Comparison of ENCODE assay signal across 1 cellular context in genomic region chr12:31750747-31751039, GRCh38.
TF ChIP-seq lines count a peak whose summit lies in the region.

No MANE protein-coding gene starts in this region.

TF ChIP-seq in H1, 55 proteins besides CTCF, POLR2A, EP300 and RAD21:
- TF ChIP-seq MAX (IDR thresholded peaks at IDR 0.05) (no peak), MAFK (IDR thresholded peaks at IDR 0.05; ENCODE audit: low read depth, low read length) (no peak), TCF12 (IDR thresholded peaks at IDR 0.05; ENCODE audit: low read depth, low read length) (no peak), KDM4A (IDR thresholded peaks at IDR 0.05; ENCODE audit: low read depth, low read length, severe bottlenecking) (no peak), TBP (IDR thresholded peaks at IDR 0.05; ENCODE audit: low read depth, low read length) (no peak), RNF2 (IDR thresholded peaks at IDR 0.05; ENCODE audit: borderline replicate concordance, low read depth, low read length, missing control alignments, poor library complexity, severe bottlenecking) (no peak)
